Comparison of ENCODE assay signal across 12 cellular contexts in the genomic region with DNA sequence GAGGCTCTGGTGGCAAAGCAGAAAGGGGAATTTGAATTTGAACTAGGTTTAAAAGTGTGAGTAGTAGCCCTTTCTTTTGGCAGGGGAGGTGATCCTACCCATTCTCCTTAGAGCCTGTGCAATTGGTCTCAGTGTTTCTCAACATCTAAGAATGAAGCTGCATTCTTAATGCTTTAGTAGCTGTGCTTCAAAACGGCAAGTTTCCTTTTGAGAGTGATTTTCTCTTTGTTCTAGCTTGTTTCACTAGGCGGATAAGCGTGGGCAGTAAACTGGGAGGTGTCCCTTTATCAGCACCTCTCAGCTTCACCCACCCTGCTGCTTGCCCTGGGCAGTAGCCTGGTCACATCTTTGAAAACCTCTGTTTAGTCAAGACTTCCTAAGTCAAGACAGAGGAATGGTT. TPM values are rescaled to one million over a fixed set of nuclear protein-coding genes. Genes with fewer than 3 reads are reported as not detected.
DNase-seq lines count a peak whose midpoint lies in the region; ATAC-seq lines count a peak whose summit lies in the region.
"Had no signal": no experiment of that assay in that cellular context is flagged by ENCODE, and none has a peak within 500 bp of the region (broad histone marks: within the 10 kb centered on the region; RNA-seq: fewer than 3 reads in every experiment).

No MANE protein-coding gene starts in this region.

- H3K4me1 Mint-ChIP-seq in stimulated activated naive B cell treated with anti-CD40 and anti-IgM and Interleukin-4, amounts not matched to agents 10 μg/mL and 1 μg/mL and 100 μg/mL, for 72 hours: peaks cover 15 to 20% of the 10 kb centered on the region in 2 donors
- H3K4me1 Mint-ChIP-seq in activated T-cell treated with anti-CD3 and anti-CD28 coated beads, Interleukin-2, amount 50 U/mL, for 4 hours (ENCODE audit: low read depth): peaks cover 21% of the 10 kb centered on the region

- H3K9me3 ChIP-seq in adipocyte (ENCODE audit: control insufficient read depth, low read length) (no peaks in the 10 kb centered on the region), subcutaneous abdominal adipose tissue (ENCODE audit: control insufficient read depth in 5 of 5, low read length in 5 of 5) (no peaks in the 10 kb centered on the region)

- no peaks in the 10 kb centered on the region for H3K9me3 Mint-ChIP-seq in stimulated activated naive B cell treated with anti-CD40 and anti-IgM and Interleukin-4, amounts not matched to agents 10 μg/mL and 1 μg/mL and 100 μg/mL, for 72 hours
- H3K9me3 Mint-ChIP-seq in activated T-cell treated with anti-CD3 and anti-CD28 coated beads, Interleukin-2, amount 50 U/mL, for 4 hours: no peaks in the 10 kb centered on the region
- H3K9me3 Mint-ChIP-seq: stimulated activated naive CD8-positive, alpha-beta T cell treated with anti-CD3 and anti-CD28 coated beads, Interleukin-15, Interleukin-2, amounts not matched to agents 100 ng/mL and 50 ng/mL, for 24 hours had no signal

- DNase-seq in HCEC 1CT (peak; percentile 79), adipocyte (ENCODE audit: low read depth) (peak; percentile 88), fibroblast of peridontal ligament (ENCODE audit: extremely low read depth) (peak; percentile 80), NCI-H146 treated with DMSO at 0.1 percent for 48 hours (lab: John Stamatoyannopoulos, UW; ENCODE audit: unreplicated experiment) (no peak)
- no peak for DNase-seq in stimulated activated naive B cell treated with anti-CD40 and anti-IgM and Interleukin-4, amounts not matched to agents 10 μg/mL and 1 μg/mL and 100 μg/mL, for 72 hours
- no peak for DNase-seq in activated T-cell treated with anti-CD3 and anti-CD28 coated beads, Interleukin-2, amount 50 U/mL, for 4 hours

- peak overlapping the region; percentile 77 for H3K9ac ChIP-seq in adipocyte (ENCODE audit: low read length)
- H3K9ac ChIP-seq in subcutaneous abdominal adipose tissue (ENCODE audit: low read length in 5 of 5): peak overlapping the region in 1 of 5 donors; percentile 66

- no peak for ATAC-seq in stimulated activated naive B cell treated with anti-CD40 and anti-IgM and Interleukin-4, amounts not matched to agents 10 μg/mL and 1 μg/mL and 100 μg/mL, for 72 hours (replicated peaks)
- no peak for ATAC-seq in activated T-cell treated with anti-CD3 and anti-CD28 coated beads, Interleukin-2, amount 50 U/mL, for 4 hours
- no peak for ATAC-seq in GM19395 (IDR thresholded peaks at IDR 0.05; ENCODE audit: unreplicated experiment)
- ATAC-seq: Right ventricle myocardium inferior had no signal

- H3K36me3 Mint-ChIP-seq in stimulated activated naive B cell treated with anti-CD40 and anti-IgM and Interleukin-4, amounts not matched to agents 10 μg/mL and 1 μg/mL and 100 μg/mL, for 72 hours: no peaks in the 10 kb centered on the region
- H3K36me3 Mint-ChIP-seq in activated T-cell treated with anti-CD3 and anti-CD28 coated beads, Interleukin-2, amount 50 U/mL, for 4 hours (ENCODE audit: insufficient read depth): no peaks in the 10 kb centered on the region

- no peak overlapping the region for H3K4me3 Mint-ChIP-seq in stimulated activated naive B cell treated with anti-CD40 and anti-IgM and Interleukin-4, amounts not matched to agents 10 μg/mL and 1 μg/mL and 100 μg/mL, for 72 hours
- no peak overlapping the region for H3K4me3 Mint-ChIP-seq in activated T-cell treated with anti-CD3 and anti-CD28 coated beads, Interleukin-2, amount 50 U/mL, for 4 hours
- H3K4me3 Mint-ChIP-seq: stimulated activated naive CD8-positive, alpha-beta T cell treated with anti-CD3 and anti-CD28 coated beads, Interleukin-15, Interleukin-2, amounts not matched to agents 100 ng/mL and 50 ng/mL, for 24 hours had no signal

- H3K4me3 ChIP-seq in adipocyte (ENCODE audit: low read length) (peak overlapping the region; percentile 70), subcutaneous abdominal adipose tissue (ENCODE audit: low read depth in 1 of 5, low read length in 5 of 5) (peak overlapping the region in 1 of 5 donors; percentile 9)
- H3K4me3 ChIP-seq: cardiac muscle cell had no signal

- H3K27ac ChIP-seq in subcutaneous abdominal adipose tissue (ENCODE audit: low read depth, low read length): peak overlapping the region; percentile 96
- H3K27ac ChIP-seq: cardiac muscle cell, VCaP had no signal

- peaks cover 2 to 10% of the 10 kb centered on the region in 2 donors for H3K27me3 Mint-ChIP-seq in stimulated activated naive B cell treated with anti-CD40 and anti-IgM and Interleukin-4, amounts not matched to agents 10 μg/mL and 1 μg/mL and 100 μg/mL, for 72 hours
- peaks cover 28% of the 10 kb centered on the region for H3K27me3 Mint-ChIP-seq in activated T-cell treated with anti-CD3 and anti-CD28 coated beads, Interleukin-2, amount 50 U/mL, for 4 hours (ENCODE audit: low read depth)

- H3K4me1 ChIP-seq in adipocyte (ENCODE audit: control insufficient read depth, insufficient read depth, low read length): peaks cover 68% of the 10 kb centered on the region
- H3K4me1 ChIP-seq in subcutaneous abdominal adipose tissue (ENCODE audit: control insufficient read depth in 5 of 5, insufficient read depth in 5 of 5, low read length in 5 of 5): peaks cover 0 to 89% (median 86%) of the 10 kb centered on the region in 5 donors

- H3K27me3 ChIP-seq in adipocyte (replicated peaks; ENCODE audit: control insufficient read depth, insufficient read depth, low read length): no peaks in the 10 kb centered on the region
- H3K27me3 ChIP-seq in subcutaneous abdominal adipose tissue (ENCODE audit: control insufficient read depth in 5 of 5, insufficient read depth in 4 of 5, low read length in 5 of 5): no peaks in the 10 kb centered on the region

- H3K27ac Mint-ChIP-seq in stimulated activated naive B cell treated with anti-CD40 and anti-IgM and Interleukin-4, amounts not matched to agents 10 μg/mL and 1 μg/mL and 100 μg/mL, for 72 hours: no peak overlapping the region
- H3K27ac Mint-ChIP-seq: stimulated activated naive CD8-positive, alpha-beta T cell treated with anti-CD3 and anti-CD28 coated beads, Interleukin-15, Interleukin-2, amounts not matched to agents 100 ng/mL and 50 ng/mL, for 24 hours had no signal

- H3K36me3 ChIP-seq in adipocyte (ENCODE audit: control insufficient read depth, insufficient read depth, low read length, severe bottlenecking) (peaks cover 4% of the 10 kb centered on the region), subcutaneous abdominal adipose tissue (ENCODE audit: control insufficient read depth in 5 of 5, insufficient read depth in 5 of 5, low read length in 5 of 5) (no peaks in the 10 kb centered on the region)
- H3K36me3 ChIP-seq: cardiac muscle cell had no signal

RNA-seq across cellular contexts. Expression of a gene that starts 6.7 kb away (rescaled TPM):
- 10 to 100 TPM; 17.9 to 23.8 (median 22.9) TPM for total RNA-seq in activated T-cell treated with anti-CD3 and anti-CD28 coated beads, Interleukin-2, amount 50 U/mL, for 4 hours

Comparison
In these comparisons a context has a peak if more than half of its experiments do, and no peak if none do; other contexts are left out.
1. DNase-seq: peak in HCEC 1CT (single experiment), adipocyte (single experiment) and fibroblast of peridontal ligament (single experiment); none in NCI-H146 treated with DMSO at 0.1 percent for 48 hours (single experiment), stimulated activated naive B cell treated with anti-CD40 and anti-IgM and Interleukin-4, amounts not matched to agents 10 μg/mL and 1 μg/mL and 100 μg/mL, for 72 hours (single experiment) and activated T-cell treated with anti-CD3 and anti-CD28 coated beads, Interleukin-2, amount 50 U/mL, for 4 hours (single experiment).